In genomic region chr2:98935777-98936132, GRCh38 we compare ENCODE assay signal across 9 cellular contexts. TPM values are rescaled to one million over a fixed set of nuclear protein-coding genes. Genes with fewer than 3 reads are reported as not detected.
DNase-seq lines count a peak whose midpoint lies in the region; ATAC-seq and TF ChIP-seq lines count a peak whose summit lies in the region.
"Had no signal": no experiment of that assay in that cellular context is flagged by ENCODE, and none has a peak within 500 bp of the region (broad histone marks: within the 10 kb centered on the region; RNA-seq: fewer than 3 reads in every experiment).

No MANE protein-coding gene starts in this region.

- H3K36me3 ChIP-seq in mesendoderm (ENCODE audit: control insufficient read depth, insufficient read depth, low read length), result no peaks in the 10 kb centered on the region
- no peaks in the 10 kb centered on the region for H3K36me3 ChIP-seq in thymus (ENCODE audit: control insufficient read depth, insufficient read depth)

- H3K4me2 ChIP-seq in mesendoderm (ENCODE audit: low read length), result peak overlapping the region; percentile 59

- intact Hi-C loops in activated CD4-positive, alpha-beta T cell treated with anti-CD3 and anti-CD28 coated beads for 36 hours (cut with DNase I, micrococcal nuclease), result loop anchor here in 1 of 2 experiments (10.0 kb wide), 1 partner anchor 301 kb away; no protein-coding TSS in a partner anchor

- H4K8ac ChIP-seq in mesendoderm (ENCODE audit: low read depth, low read length), result no peak overlapping the region

- TF ChIP-seq CTCF in choroid plexus epithelial cell (conservative IDR thresholded peaks at IDR 0.05; ENCODE audit: low read depth, low read length), result no peak

- H2BK15ac ChIP-seq in mesendoderm (replicated peaks; ENCODE audit: low read depth), result no peak overlapping the region

- H3K27ac Mint-ChIP-seq in activated CD4-positive, alpha-beta T cell treated with anti-CD3 and anti-CD28 coated beads for 36 hours, result no peak overlapping the region
- H3K27ac Mint-ChIP-seq: activated CD4-positive, alpha-beta T cell treated with anti-CD3 and anti-CD28 coated beads, Interleukin-2, amount 10 ng/mL, durations not matched to agents 24 days and 14 days had no signal

- no peak overlapping the region for H4K5ac ChIP-seq in mesendoderm (ENCODE audit: low read length)

- H3K27ac ChIP-seq in mesendoderm (ENCODE audit: low read depth, low read length) (no peak overlapping the region), thymus (ENCODE audit: low read depth) (no peak overlapping the region)

- H3K4me3 Mint-ChIP-seq in activated CD4-positive, alpha-beta T cell treated with anti-CD3 and anti-CD28 coated beads for 36 hours, result no peak overlapping the region

- H2BK5ac ChIP-seq in mesendoderm (ENCODE audit: low read length), result no peak overlapping the region

- H3K4me1 ChIP-seq in mesendoderm (ENCODE audit: control insufficient read depth, low read depth, low read length), result no peaks in the 10 kb centered on the region
- no peaks in the 10 kb centered on the region for H3K4me1 ChIP-seq in thymus (ENCODE audit: control insufficient read depth, insufficient read depth, low read length)

- H2AK5ac ChIP-seq in mesendoderm (ENCODE audit: low read length), result no peak overlapping the region

- no peaks in the 10 kb centered on the region for H3K9me3 Mint-ChIP-seq in activated CD4-positive, alpha-beta T cell treated with anti-CD3 and anti-CD28 coated beads for 36 hours (ENCODE audit: low read depth)
- H3K9me3 Mint-ChIP-seq: activated CD4-positive, alpha-beta T cell treated with anti-CD3 and anti-CD28 coated beads, Interleukin-2, amount 10 ng/mL, durations not matched to agents 24 days and 14 days had no signal

- H2BK120ac ChIP-seq in mesendoderm (ENCODE audit: low read depth, low read length), result no peak overlapping the region

- CTCF ChIA-PET in activated CD4-positive, alpha-beta T cell treated with anti-CD3 and anti-CD28 coated beads for 36 hours (lab: Charles Lee), result interaction anchor here (0.6 to 0.7 kb wide), 2 partner anchors 244 to 289 kb away, joined by 3 read pairs; no protein-coding TSS in a partner anchor

- WGBS in mesendoderm (ENCODE audit: extremely low coverage, insufficient coverage, low lambda C conversion rate), result no CpG with 5 or more reads among the region's 45 CpGs
- WGBS in thymus, result 2% methylated on average over 45 of the region's 45 CpGs

- H3K27me3 Mint-ChIP-seq in activated CD4-positive, alpha-beta T cell treated with anti-CD3 and anti-CD28 coated beads for 36 hours, result peaks cover 39% of the 10 kb centered on the region

- H3K56ac ChIP-seq in mesendoderm (ENCODE audit: low read length), result peak overlapping the region; percentile 56

- H3K9me3 ChIP-seq in thymus (ENCODE audit: control insufficient read depth), result no peaks in the 10 kb centered on the region

- H3K27me3 ChIP-seq in mesendoderm (ENCODE audit: insufficient read depth, low read length, poor library complexity) (peaks cover 26% of the 10 kb centered on the region), thymus (ENCODE audit: control insufficient read depth, insufficient read depth) (peaks cover 44% of the 10 kb centered on the region)

- ATAC-seq in activated CD4-positive, alpha-beta T cell treated with anti-CD3 and anti-CD28 coated beads for 36 hours, result peak; percentile 34
- ATAC-seq in GM18505 (IDR thresholded peaks at IDR 0.05; ENCODE audit: unreplicated experiment), result no peak
- no peak for ATAC-seq in HG02798 (IDR thresholded peaks at IDR 0.05; ENCODE audit: poor library complexity, unreplicated experiment)

- no peak for TF ChIP-seq POLR2A in GM18505 (IDR thresholded peaks at IDR 0.05; ENCODE audit: borderline replicate concordance, extremely low read depth, insufficient read depth, insufficient read length)

- H3K9ac ChIP-seq in mesendoderm (ENCODE audit: low read length), result peak overlapping the region; percentile 44

- no peaks in the 10 kb centered on the region for H3K79me1 ChIP-seq in mesendoderm (ENCODE audit: low read length)

- H3K79me2 ChIP-seq in mesendoderm (ENCODE audit: control insufficient read depth, insufficient read depth, low read length), result no peaks in the 10 kb centered on the region

- POLR2A ChIA-PET in activated CD4-positive, alpha-beta T cell treated with anti-CD3 and anti-CD28 coated beads for 36 hours (lab: Charles Lee), result no interaction called here

- H3K23ac ChIP-seq in mesendoderm (ENCODE audit: low read length), result no peak overlapping the region

- H3K4me3 ChIP-seq in choroid plexus epithelial cell (ENCODE audit: low read depth, low read length) (peak overlapping the region; percentile 14), mesendoderm (ENCODE audit: low read length) (no peak overlapping the region), thymus (ENCODE audit: low read length) (peak overlapping the region; percentile 45)

- H3K18ac ChIP-seq in mesendoderm (ENCODE audit: low read length), result no peak overlapping the region

- no peak overlapping the region for H3K4ac ChIP-seq in mesendoderm (ENCODE audit: low read depth, low read length)

- peak; percentile 22 for DNase-seq in activated CD4-positive, alpha-beta T cell treated with anti-CD3 and anti-CD28 coated beads for 36 hours
- DNase-seq in activated CD4-positive, alpha-beta T cell treated with anti-CD3 and anti-CD28 coated beads, Interleukin-2, amount 50 U/mL, for 48 hours, result no peak
- DNase-seq in choroid plexus epithelial cell (ENCODE audit: low read depth) (no peak), mesendoderm (no peak), HK-2 (ENCODE audit: unreplicated experiment) (no peak)

- H3K4me1 Mint-ChIP-seq in activated CD4-positive, alpha-beta T cell treated with anti-CD3 and anti-CD28 coated beads for 36 hours, result peaks cover 10% of the 10 kb centered on the region

- H3K36me3 Mint-ChIP-seq in activated CD4-positive, alpha-beta T cell treated with anti-CD3 and anti-CD28 coated beads for 36 hours (ENCODE audit: low read depth), result no peaks in the 10 kb centered on the region

RNA-seq across cellular contexts. Expression of gene CRACDL, which starts 0.3 kb away (rescaled TPM):
- under 1 TPM in 1 of 2 experiments, not detected in 1; 0.59 TPM for total RNA-seq in activated CD4-positive, alpha-beta T cell treated with anti-CD3 and anti-CD28 coated beads for 36 hours
- polyA plus RNA-seq in mesendoderm (2013, experiment 1 of 2), result 0.10 TPM
- polyA plus RNA-seq in mesendoderm (2013, experiment 2 of 2), result 0.17 TPM
- polyA plus RNA-seq in thymus, result 3.6 TPM
